Comparison of ENCODE assay signal across 8 cellular contexts in the genomic region with DNA sequence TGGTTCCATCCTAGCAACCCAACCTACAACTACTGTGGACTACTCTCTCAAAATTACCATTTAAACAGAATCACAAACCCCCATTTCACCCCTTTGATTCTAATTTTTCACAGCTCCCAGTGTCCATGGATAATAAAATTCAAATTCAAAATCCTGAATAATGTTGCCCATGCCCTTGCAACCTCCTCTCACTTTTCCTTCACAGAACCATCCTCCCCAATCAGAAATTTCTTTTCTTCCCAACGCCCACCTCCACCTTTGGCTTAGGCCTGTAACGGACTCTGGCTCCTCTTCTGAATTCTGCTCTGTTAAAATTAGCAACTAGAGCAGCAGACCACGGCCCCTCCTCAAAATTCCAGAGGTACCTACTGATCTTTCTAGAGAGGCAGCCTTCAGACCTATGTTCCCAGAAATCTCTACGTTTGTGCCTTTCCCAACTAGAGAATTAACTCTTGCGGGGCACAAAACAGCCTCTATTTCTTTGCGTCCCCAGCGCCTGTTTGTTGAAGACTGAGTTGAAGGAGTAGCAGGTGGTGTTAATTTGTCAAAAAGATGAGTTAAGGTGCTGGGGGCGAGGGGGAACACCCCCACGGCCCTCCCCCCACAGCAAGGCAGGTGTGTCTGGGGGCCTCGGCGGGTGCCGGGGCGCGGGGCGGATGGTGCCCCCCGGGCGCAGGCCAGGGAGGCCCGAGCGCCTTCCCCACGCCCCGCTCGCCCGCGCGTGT. TPM values are rescaled to one million over a fixed set of nuclear protein-coding genes. Genes with fewer than 3 reads are reported as not detected.
DNase-seq lines count a peak whose midpoint lies in the region; ATAC-seq, FAIRE-seq and TF ChIP-seq lines count a peak whose summit lies in the region.

No MANE protein-coding gene starts in this region.

- H3K9me3 ChIP-seq in astrocyte (ENCODE audit: insufficient read depth, low read depth, low read length), result no peaks in the 10 kb centered on the region
- H3K9me3 ChIP-seq in aorta (ENCODE audit: control insufficient read depth, low read length), result no peaks in the 10 kb centered on the region

- H3K36me3 ChIP-seq in BJ (ENCODE audit: control insufficient read depth, insufficient read depth, low read length) (no peaks in the 10 kb centered on the region), astrocyte (ENCODE audit: insufficient read depth, low read length) (no peaks in the 10 kb centered on the region), aorta (ENCODE audit: control insufficient read depth in 1 of 2, insufficient read depth in 2 of 2, low read length in 1 of 2) (no peaks in the 10 kb centered on the region)

- no peak for FAIRE-seq in astrocyte (lab: Jason Lieb, UNC)

- H3K27ac Mint-ChIP-seq in astrocyte (ENCODE audit: unreplicated experiment), result peak overlapping the region; percentile 23
- H3K27ac Mint-ChIP-seq in memory B cell, result peak overlapping the region; percentile 10

- peaks cover 42% of the 10 kb centered on the region for H3K79me2 ChIP-seq in astrocyte (ENCODE audit: insufficient read depth, low read length)

- POLR2A ChIA-PET in BJ (lab: Charles Lee), result interaction anchor here (0.6 to 1.0 kb wide), 2 partner anchors 22 to 23 kb away, joined by 3 to 13 read pairs; no protein-coding TSS in a partner anchor
- POLR2A ChIA-PET in HEK293T (lab: Yijun Ruan, JAX), result no interaction called here

- H2AFZ ChIP-seq in astrocyte (ENCODE audit: low read depth, low read length), result peak overlapping the region; percentile 77

- WGBS in aorta, 2 donors, result 4 to 9% methylated on average over 11 to 25 of the region's 25 CpGs

- H3K36me3 Mint-ChIP-seq in astrocyte (ENCODE audit: low read depth, unreplicated experiment) (no peaks in the 10 kb centered on the region), memory B cell (no peaks in the 10 kb centered on the region)

- CTCF ChIA-PET in BJ (lab: Yijun Ruan, JAX), result interaction anchor here (0.8 to 3.3 kb wide), 2 partner anchors 10 to 49 kb away, joined by 4 to 8 read pairs; no protein-coding TSS in a partner anchor
- CTCF ChIA-PET in HEK293T (lab: Yijun Ruan, JAX), result interaction anchor here (0.8 to 0.9 kb wide), 2 partner anchors 16 to 135 kb away, joined by 3 to 10 read pairs; no protein-coding TSS in a partner anchor

- ATAC-seq in memory B cell (ENCODE audit: low read depth) (no peak), aorta (ENCODE audit: low FRiP score) (no peak), GM18505 (IDR thresholded peaks at IDR 0.05; ENCODE audit: unreplicated experiment) (no peak), GM19324 (IDR thresholded peaks at IDR 0.05; ENCODE audit: low FRiP score, unreplicated experiment) (no peak)

- no peak for TF ChIP-seq POLR2A in erythroblast (IDR thresholded peaks at IDR 0.05; ENCODE audit: low read length)
- no peak for TF ChIP-seq POLR2A in GM18505 (IDR thresholded peaks at IDR 0.05; ENCODE audit: borderline replicate concordance, extremely low read depth, insufficient read depth, insufficient read length)

- H3K27ac ChIP-seq in astrocyte (ENCODE audit: low read depth, low read length) (peak overlapping the region; percentile 96), aorta (ENCODE audit: low read depth in 1 of 2, low read length in 2 of 2) (peak overlapping the region; percentile 97 to 98)

- H3K9me3 Mint-ChIP-seq in astrocyte (ENCODE audit: unreplicated experiment) (peaks cover 1% of the 10 kb centered on the region), memory B cell (no peaks in the 10 kb centered on the region)

- H4K20me1 ChIP-seq in astrocyte (ENCODE audit: insufficient read depth, low read length), result no peaks in the 10 kb centered on the region

- H3K4me2 ChIP-seq in astrocyte (ENCODE audit: low read length), result peak overlapping the region; percentile 95

- DNase-seq in BJ (ENCODE audit: low read depth) (no peak), HEK293T (ENCODE audit: extremely low spot score) (no peak), astrocyte (ENCODE audit: low read depth) (no peak), memory B cell (ENCODE audit: low spot score in 2 of 2) (no peak), aorta (no peak), erythroblast (lab: John Stamatoyannopoulos, UW) (no peak)

- H3K4me1 ChIP-seq in astrocyte (ENCODE audit: insufficient read depth, low read length), result peaks cover 26% of the 10 kb centered on the region
- peaks cover 3 to 18% of the 10 kb centered on the region in 2 donors for H3K4me1 ChIP-seq in aorta (ENCODE audit: control insufficient read depth in 1 of 2, insufficient read depth in 2 of 2, low read length in 2 of 2)

- H3K9ac ChIP-seq in astrocyte (ENCODE audit: low read length), result peak overlapping the region; percentile 99

- peak overlapping the region; percentile 77 for H3K4me3 ChIP-seq in BJ (ENCODE audit: low read depth, low read length)
- peak overlapping the region; percentile 82 for H3K4me3 ChIP-seq in astrocyte (ENCODE audit: insufficient read depth, low read depth, low read length)
- H3K4me3 ChIP-seq in aorta (ENCODE audit: low read length in 2 of 2), result peak overlapping the region; percentile 78 to 95

- TF ChIP-seq CTCF in BJ (IDR thresholded peaks at IDR 0.05; ENCODE audit: insufficient read depth, low read depth, low read length) (no peak), astrocyte (IDR thresholded peaks at IDR 0.05; ENCODE audit: insufficient read depth, low read depth, low read length) (no peak)

- intact Hi-C loops in aorta (cut with DNase I), result loop anchor here (5.0 kb wide), 2 partner anchors 48 to 132 kb away; no protein-coding TSS in a partner anchor

- H3K27me3 ChIP-seq in BJ (ENCODE audit: control insufficient read depth, insufficient read depth, low read length), result no peaks in the 10 kb centered on the region
- no peaks in the 10 kb centered on the region for H3K27me3 ChIP-seq in astrocyte (ENCODE audit: insufficient read depth, low read length)
- no peaks in the 10 kb centered on the region for H3K27me3 ChIP-seq in aorta (ENCODE audit: control insufficient read depth in 1 of 2, insufficient read depth in 2 of 2, low read length in 1 of 2)

- peaks cover 12% of the 10 kb centered on the region for H3K4me1 Mint-ChIP-seq in astrocyte (ENCODE audit: low read depth, unreplicated experiment)
- peaks cover 11% of the 10 kb centered on the region for H3K4me1 Mint-ChIP-seq in memory B cell

- H3K27me3 Mint-ChIP-seq in astrocyte (ENCODE audit: low read depth, unreplicated experiment), result peaks cover 2% of the 10 kb centered on the region
- no peaks in the 10 kb centered on the region for H3K27me3 Mint-ChIP-seq in memory B cell

- H3K4me3 Mint-ChIP-seq in astrocyte (ENCODE audit: unreplicated experiment) (peak overlapping the region; percentile 87), memory B cell (peak overlapping the region; percentile 86)

TF ChIP-seq in HEK293T, 16 proteins besides CTCF, POLR2A, EP300 and RAD21:
- TF ChIP-seq L3MBTL2 (conservative IDR thresholded peaks at IDR 0.05) (0 out of 2 replicates have a peak, but pooled peaks have one; percentile 18), ARNT (IDR thresholded peaks at IDR 0.05) (no peak), SUZ12 (IDR thresholded peaks at IDR 0.05) (no peak), ZNF384 (IDR thresholded peaks at IDR 0.05) (no peak)

RNA-seq across cellular contexts. Expression of gene MAP3K20, which starts 0.4 kb away (rescaled TPM):
- polyA plus RNA-seq in BJ (2011; rRNA removed), result 45.4 and 76.7 TPM in 2 replicates
- polyA minus RNA-seq in BJ (2011; rRNA and poly(A)+ RNA removed), result 41.7 and 43.0 TPM in 2 replicates
- 41.2 and 42.4 TPM in 2 replicates for total RNA-seq in astrocyte
- total RNA-seq in aorta, result 100 to 1,000 TPM in 1 of 2 donors, 10 to 100 TPM in 1; 82.9 to 109 TPM
- 10 to 100 TPM; 25.6 to 30.2 TPM for polyA plus RNA-seq in aorta
